In genomic region chr18:6434987-6435709, GRCh38 we compare ENCODE assay signal across 27 cellular contexts. TPM values are rescaled to one million over a fixed set of nuclear protein-coding genes. Genes with fewer than 3 reads are reported as not detected.
DNase-seq lines count a peak whose midpoint lies in the region; ATAC-seq, FAIRE-seq and TF ChIP-seq lines count a peak whose summit lies in the region.
"Had no signal": no experiment of that assay in that cellular context is flagged by ENCODE, and none has a peak within 500 bp of the region (broad histone marks: within the 10 kb centered on the region; RNA-seq: fewer than 3 reads in every experiment).

No MANE protein-coding gene starts in this region.

- H3K18ac ChIP-seq in mesenchymal stem cell (ENCODE audit: low read depth in 1 of 2, low read length in 2 of 2): no peak overlapping the region

- DNase-seq in GM12891 (ENCODE audit: insufficient read length, low spot score) (no peak), mesenchymal stem cell (no peak), cortex of kidney (lab: John Stamatoyannopoulos, UW) (no peak), NCI-H1092 (lab: John Stamatoyannopoulos, UW) (no peak), NOMO-1 treated with DMSO at 0.1 percent for 48 hours (lab: John Stamatoyannopoulos, UW; ENCODE audit: unreplicated experiment) (no peak)
- DNase-seq: AML-193; CD4-positive, alpha-beta T cell; DMS79; GF-D8; H7; KBM-7; NCI-H1417 treated with DMSO at 0.1 percent for 48 hours; NCI-H187; NCI-H2081 treated with DMSO at 0.1 percent for 48 hours; NCI-H524 treated with DMSO at 0.1 percent for 48 hours; NCI-H82; NK-92 treated with Interleukin-12 subunit alpha and Interleukin-12 subunit beta, amount 100 ng/mL, for 24 hours; RPMI8226; SHP77; T-helper 17 cell had no signal

- H3K27ac ChIP-seq in ACC112 (ENCODE audit: low read depth, low read length) (no peak overlapping the region), mesenchymal stem cell (ENCODE audit: low read length, poor library complexity, severe bottlenecking) (no peak overlapping the region)
- H3K27ac ChIP-seq: BLaER1 treated with 17β-estradiol and CSF1 and Interleukin-3, amounts not matched to agents 10 nM and 100 nM had no signal

- H3K36me3 ChIP-seq in ACC112 (ENCODE audit: insufficient read depth, low read length): no peaks in the 10 kb centered on the region
- H3K36me3 ChIP-seq in mesenchymal stem cell (ENCODE audit: control insufficient read depth in 1 of 2, insufficient read depth in 2 of 2, low read depth in 1 of 2, low read length in 2 of 2): no peaks in the 10 kb centered on the region
- H3K36me3 ChIP-seq: BLaER1 treated with 17β-estradiol and CSF1 and Interleukin-3, amounts not matched to agents 10 nM and 100 nM had no signal

- no peaks in the 10 kb centered on the region for H3K79me1 ChIP-seq in mesenchymal stem cell (replicated peaks; ENCODE audit: low read length, poor library complexity, severe bottlenecking)

- H3K9ac ChIP-seq in mesenchymal stem cell (ENCODE audit: low read length): peak overlapping the region; percentile 68
- H3K9ac ChIP-seq: BLaER1 treated with 17β-estradiol and CSF1 and Interleukin-3, amounts not matched to agents 10 nM and 100 nM had no signal

- H3K4me1 ChIP-seq in ACC112 (ENCODE audit: control insufficient read depth, insufficient read depth, low read length, unreplicated experiment) (no peaks in the 10 kb centered on the region), mesenchymal stem cell (ENCODE audit: control insufficient read depth, insufficient read depth, low read depth, low read length) (no peaks in the 10 kb centered on the region)

- no peak for TF ChIP-seq POLR2A in GM12891 (IDR thresholded peaks at IDR 0.05; ENCODE audit: low read depth, low read length)

- H2BK5ac ChIP-seq in mesenchymal stem cell (ENCODE audit: low read depth, low read length, poor library complexity, severe bottlenecking): no peak overlapping the region

- no peak overlapping the region for H2BK120ac ChIP-seq in mesenchymal stem cell (ENCODE audit: low read depth, low read length)

- no peaks in the 10 kb centered on the region for H3K27me3 ChIP-seq in ACC112 (ENCODE audit: insufficient read depth, low read length)
- no peaks in the 10 kb centered on the region for H3K27me3 ChIP-seq in mesenchymal stem cell (ENCODE audit: control insufficient read depth in 1 of 2, insufficient read depth in 1 of 2, low read length in 2 of 2)
- H3K27me3 ChIP-seq: BLaER1 treated with 17β-estradiol and CSF1 and Interleukin-3, amounts not matched to agents 10 nM and 100 nM had no signal

- H2BK12ac ChIP-seq in mesenchymal stem cell (ENCODE audit: low read length in 2 of 2): no peak overlapping the region

- H3K4me3 ChIP-seq in ACC112 (ENCODE audit: low read depth, low read length) (peak overlapping the region; percentile 61), mesenchymal stem cell (ENCODE audit: insufficient read depth in 1 of 2, low read depth in 1 of 2, low read length in 2 of 2) (peak overlapping the region in 1 of 2 experiments; percentile 71)
- H3K4me3 ChIP-seq: BLaER1 treated with 17β-estradiol and CSF1 and Interleukin-3, amounts not matched to agents 10 nM and 100 nM had no signal

- no peak for FAIRE-seq in GM12891 (lab: Jason Lieb, UNC)
- FAIRE-seq: GM12892, GM19239, HTR-8/SVneo had no signal

- H4K8ac ChIP-seq in mesenchymal stem cell (ENCODE audit: low read length): no peak overlapping the region

- no peaks in the 10 kb centered on the region for H3K79me2 ChIP-seq in ACC112 (ENCODE audit: control insufficient read depth, insufficient read depth, low read length, unreplicated experiment)

- no peak overlapping the region for H3K23ac ChIP-seq in mesenchymal stem cell (ENCODE audit: low read length in 2 of 2)

- H2AFZ ChIP-seq in ACC112 (ENCODE audit: low read length, unreplicated experiment): no peak overlapping the region
- no peak overlapping the region for H2AFZ ChIP-seq in mesenchymal stem cell (ENCODE audit: low read depth, low read length)

- H2AK5ac ChIP-seq in mesenchymal stem cell (ENCODE audit: low read length, severe bottlenecking): no peak overlapping the region

- no peak overlapping the region for H3K14ac ChIP-seq in mesenchymal stem cell (ENCODE audit: low read length in 2 of 2)

- no peaks in the 10 kb centered on the region for H3K9me3 ChIP-seq in mesenchymal stem cell (ENCODE audit: control insufficient read depth, low read length)
- H3K9me3 ChIP-seq: BLaER1 treated with 17β-estradiol and CSF1 and Interleukin-3, amounts not matched to agents 10 nM and 100 nM had no signal

- no peak overlapping the region for H3K4me2 ChIP-seq in mesenchymal stem cell (ENCODE audit: low read length, poor library complexity, severe bottlenecking)
- H3K4me2 ChIP-seq: BLaER1 treated with 17β-estradiol and CSF1 and Interleukin-3, amounts not matched to agents 10 nM and 100 nM had no signal

- no peak overlapping the region for H3K4ac ChIP-seq in mesenchymal stem cell (ENCODE audit: low read depth in 1 of 2, low read length in 2 of 2)

- ATAC-seq in SK-N-SH treated with all-trans-retinoic acid at 6 μM for 48 hours: no peak
- no peak for ATAC-seq in GM19463 (IDR thresholded peaks at IDR 0.05; ENCODE audit: unreplicated experiment)
- ATAC-seq: T-helper 17 cell had no signal

- H2BK15ac ChIP-seq in mesenchymal stem cell (ENCODE audit: low read depth, poor library complexity, severe bottlenecking): no peak overlapping the region

- no peak overlapping the region for H4K91ac ChIP-seq in mesenchymal stem cell (ENCODE audit: low read length)

- WGBS in mesenchymal stem cell: 81% methylated on average over 2 of the region's 6 CpGs

TF ChIP-seq in GM12891, 5 proteins besides CTCF, POLR2A, EP300 and RAD21:
- peak; percentile 51 for TF ChIP-seq SPI1 (IDR thresholded peaks at IDR 0.05; ENCODE audit: low read depth, low read length)
- TF ChIP-seq POU2F2 (IDR thresholded peaks at IDR 0.05; ENCODE audit: low read depth, low read length): no peak
- no peak for TF ChIP-seq POLR2AphosphoS5 (IDR thresholded peaks at IDR 0.05; ENCODE audit: low read depth, low read length)

TF ChIP-seq in SK-N-SH treated with all-trans-retinoic acid at 6 μM for 48 hours, 23 proteins besides CTCF, POLR2A, EP300 and RAD21:
- peak; percentile 77 for TF ChIP-seq TCF4 (CRISPR knock-in tag; IDR thresholded peaks at IDR 0.05; ENCODE audit: borderline replicate concordance)
- peak; percentile 22; the same call in 1 of the 2 replicates for TF ChIP-seq PPARA (CRISPR knock-in tag; IDR thresholded peaks at IDR 0.05; ENCODE audit: borderline replicate concordance)
- no peak for TF ChIP-seq ARNTL (CRISPR knock-in tag; IDR thresholded peaks at IDR 0.05; ENCODE audit: borderline replicate concordance, low read depth)
- TF ChIP-seq SNAI2 (CRISPR knock-in tag; IDR thresholded peaks at IDR 0.05): no peak
- no peak for TF ChIP-seq ZFP30 (CRISPR knock-in tag; IDR thresholded peaks at IDR 0.05)

RNA-seq across cellular contexts. Expression of gene L3MBTL4, which starts 20.4 kb away (rescaled TPM):
- polyA plus RNA-seq in GM12891 (2012; ENCODE audit: low read depth, missing spikeins): 1.2 TPM
- polyA plus RNA-seq in mesenchymal stem cell (2013, experiment 1 of 2): 0.07 TPM
- polyA plus RNA-seq in mesenchymal stem cell (2013, experiment 2 of 2): 0.21 TPM
